ENCODE assay signal across 8 cellular contexts in genomic region chr3:4741404-4742307, GRCh38.
DNase-seq lines count a peak whose midpoint lies in the region; ATAC-seq and TF ChIP-seq lines count a peak whose summit lies in the region.

No MANE protein-coding gene starts in this region.

- H3K9me3 ChIP-seq in Peyer's patch (no peaks in the 10 kb centered on the region), lower lobe of right lung (no peaks in the 10 kb centered on the region), tibial artery (no peaks in the 10 kb centered on the region)

- H3K4me1 ChIP-seq in Peyer's patch, result peaks cover 0 to 24% (median 5%) of the 10 kb centered on the region in 4 donors
- peaks cover 45% of the 10 kb centered on the region for H3K4me1 ChIP-seq in lower lobe of right lung
- peaks cover 5 to 45% (median 31%) of the 10 kb centered on the region in 4 donors for H3K4me1 ChIP-seq in tibial artery

- H3K27ac ChIP-seq in Peyer's patch (peak overlapping the region; percentile 47 to 77 (median 63)), lower lobe of right lung (peak overlapping the region; percentile 86), tibial artery (peak overlapping the region; percentile 86 to 92)

- peak in 1 of 2 donors; percentile 24 for TF ChIP-seq POLR2A in Peyer's patch (IDR thresholded peaks at IDR 0.05)

- no peak for TF ChIP-seq CTCF in Peyer's patch (IDR thresholded peaks at IDR 0.05)
- TF ChIP-seq CTCF in cardiac fibroblast (IDR thresholded peaks at IDR 0.05; ENCODE audit: low read depth, low read length), result no peak
- TF ChIP-seq CTCF in lower lobe of right lung (IDR thresholded peaks at IDR 0.05), result no peak
- no peak for TF ChIP-seq CTCF in tibial artery (IDR thresholded peaks at IDR 0.05)

- H3K4me3 ChIP-seq in Peyer's patch (no peak overlapping the region), cardiac fibroblast (replicated peaks in 1 of 2; ENCODE audit: low read depth in 2 of 2, low read length in 2 of 2) (no peak overlapping the region), lower lobe of right lung (no peak overlapping the region), tibial artery (no peak overlapping the region)

- H3K36me3 ChIP-seq in Peyer's patch, result no peaks in the 10 kb centered on the region
- H3K36me3 ChIP-seq in lower lobe of right lung, result no peaks in the 10 kb centered on the region
- H3K36me3 ChIP-seq in tibial artery, result peaks cover 8 to 15% (median 14%) of the 10 kb centered on the region in 3 donors

- no peaks in the 10 kb centered on the region for H3K27me3 ChIP-seq in Peyer's patch
- H3K27me3 ChIP-seq in lower lobe of right lung (ENCODE audit: low read depth), result no peaks in the 10 kb centered on the region
- no peaks in the 10 kb centered on the region for H3K27me3 ChIP-seq in tibial artery

- ATAC-seq in lower lobe of right lung, result peak; percentile 82 to 92
- ATAC-seq in GM19351 (IDR thresholded peaks at IDR 0.05; ENCODE audit: unreplicated experiment), result no peak
- no peak for ATAC-seq in GM21825 (IDR thresholded peaks at IDR 0.05; ENCODE audit: unreplicated experiment)

- DNase-seq in GM04503 (ENCODE audit: low read depth) (peak; percentile 92), Peyer's patch (peak in 1 of 3 donors; percentile 70), cardiac fibroblast (ENCODE audit: low read depth in 2 of 2) (peak; percentile 98 to 99), lower lobe of right lung (no peak), tibial artery (peak; percentile 79 to 92), activated gamma-delta T cell (lab: John Stamatoyannopoulos, UW) (no peak)

- intact Hi-C loops in lower lobe of right lung (cut with DNase I) (no loop called here), tibial artery (cut with DNase I; ENCODE audit: low total_unique reads) (loop anchor here (10.0 kb wide), 1 partner anchor 63 kb away; no protein-coding TSS in a partner anchor)

Comparison
In these comparisons a context has a peak if more than half of its experiments do, and no peak if none do; other contexts are left out.
1. DNase-seq: peak in GM04503 (single experiment), cardiac fibroblast (2 of 2) and tibial artery (2 of 2); none in lower lobe of right lung (single experiment) and activated gamma-delta T cell (single experiment).
2. ATAC-seq: peak in lower lobe of right lung (2 of 2); none in GM19351 (single experiment) and GM21825 (single experiment).
3. Peak in every context shown above with its lines, with median percentiles within 50 percentile points of each other: H3K27ac ChIP-seq.